Comparison of ENCODE assay signal across 9 cellular contexts in genomic region chr7:107581387-107582013, GRCh38. TPM values are rescaled to one million over a fixed set of nuclear protein-coding genes. Genes with fewer than 3 reads are reported as not detected.
DNase-seq lines count a peak whose midpoint lies in the region; ATAC-seq and TF ChIP-seq lines count a peak whose summit lies in the region.
"Had no signal": no experiment of that assay in that cellular context is flagged by ENCODE, and none has a peak within 500 bp of the region (broad histone marks: within the 10 kb centered on the region; RNA-seq: fewer than 3 reads in every experiment).

No MANE protein-coding gene starts in this region.

- no peaks in the 10 kb centered on the region for H3K27me3 ChIP-seq in smooth muscle cell (ENCODE audit: low read depth)

- DNase-seq in activated CD8-positive, alpha-beta T cell treated with anti-CD3 and anti-CD28 coated beads for 36 hours: no peak
- peak; percentile 61 for DNase-seq in fibroblast of the aortic adventitia (ENCODE audit: low read depth)
- DNase-seq in smooth muscle cell (lab: John Stamatoyannopoulos, UW; ENCODE audit: unreplicated experiment): no peak
- no peak for DNase-seq in islet precursor cell
- no peak for DNase-seq in NCI-H1092 treated with DMSO at 0.1 percent for 48 hours (lab: John Stamatoyannopoulos, UW)
- DNase-seq: T1000 had no signal

- peaks cover 14 to 19% (median 18%) of the 10 kb centered on the region in 3 donors for H3K4me1 Mint-ChIP-seq in IgD-negative memory B cell
- peaks cover 21% of the 10 kb centered on the region for H3K4me1 Mint-ChIP-seq in activated CD8-positive, alpha-beta T cell treated with anti-CD3 and anti-CD28 coated beads for 36 hours (ENCODE audit: low read depth)

- no peak for TF ChIP-seq CTCF in activated CD8-positive, alpha-beta T cell treated with anti-CD3 and anti-CD28 coated beads for 36 hours (IDR thresholded peaks at IDR 0.05)
- TF ChIP-seq CTCF in fibroblast of the aortic adventitia (IDR thresholded peaks at IDR 0.05; ENCODE audit: insufficient read depth, low read length) (no peak), smooth muscle cell (IDR thresholded peaks at IDR 0.05; ENCODE audit: borderline replicate concordance, insufficient read depth, poor library complexity, severe bottlenecking) (no peak)

- no peak overlapping the region for H2AFZ ChIP-seq in smooth muscle cell (ENCODE audit: low read depth)

- H4K20me1 ChIP-seq in smooth muscle cell (ENCODE audit: low read depth): no peaks in the 10 kb centered on the region

- H3K4me2 ChIP-seq in smooth muscle cell: peak overlapping the region; percentile 95

- ATAC-seq in activated CD8-positive, alpha-beta T cell treated with anti-CD3 and anti-CD28 coated beads for 36 hours: no peak
- ATAC-seq in GM19395 (IDR thresholded peaks at IDR 0.05; ENCODE audit: unreplicated experiment): no peak
- no peak for ATAC-seq in GM21423 (IDR thresholded peaks at IDR 0.05; ENCODE audit: unreplicated experiment)

- peaks cover 0 to 1% (median 0%) of the 10 kb centered on the region in 3 donors for H3K9me3 Mint-ChIP-seq in IgD-negative memory B cell
- H3K9me3 Mint-ChIP-seq in activated CD8-positive, alpha-beta T cell treated with anti-CD3 and anti-CD28 coated beads for 36 hours: no peaks in the 10 kb centered on the region

- H3K36me3 ChIP-seq in smooth muscle cell (ENCODE audit: low read depth): no peaks in the 10 kb centered on the region

- H3K9me3 ChIP-seq in smooth muscle cell (replicated peaks; ENCODE audit: low read depth): no peaks in the 10 kb centered on the region

- H3K4me3 ChIP-seq in fibroblast of the aortic adventitia (ENCODE audit: low read depth, low read length) (peak overlapping the region; percentile 90), smooth muscle cell (peak overlapping the region; percentile 85)

- no peaks in the 10 kb centered on the region for H3K27me3 Mint-ChIP-seq in IgD-negative memory B cell
- no peaks in the 10 kb centered on the region for H3K27me3 Mint-ChIP-seq in activated CD8-positive, alpha-beta T cell treated with anti-CD3 and anti-CD28 coated beads for 36 hours

- CTCF ChIA-PET in activated CD8-positive, alpha-beta T cell treated with anti-CD3 and anti-CD28 coated beads for 36 hours (lab: Charles Lee): no interaction called here

- peak overlapping the region; percentile 49 to 89 (median 74) for H3K4me3 Mint-ChIP-seq in IgD-negative memory B cell
- H3K4me3 Mint-ChIP-seq in activated CD8-positive, alpha-beta T cell treated with anti-CD3 and anti-CD28 coated beads for 36 hours: peak overlapping the region; percentile 87

- H3K4me1 ChIP-seq in smooth muscle cell (ENCODE audit: low read depth): peaks cover 11% of the 10 kb centered on the region

- peaks cover 25% of the 10 kb centered on the region for H3K79me2 ChIP-seq in smooth muscle cell (ENCODE audit: low read depth)

- peaks cover 4% of the 10 kb centered on the region for H3K36me3 Mint-ChIP-seq in IgD-negative memory B cell
- peaks cover 20% of the 10 kb centered on the region for H3K36me3 Mint-ChIP-seq in activated CD8-positive, alpha-beta T cell treated with anti-CD3 and anti-CD28 coated beads for 36 hours (ENCODE audit: low read depth)

- WGBS in smooth muscle cell (ENCODE audit: low lambda C conversion rate): 89% methylated on average over 5 of the region's 5 CpGs

- peak overlapping the region in 2 of 3 donors; percentile 37 to 48 for H3K27ac Mint-ChIP-seq in IgD-negative memory B cell
- no peak overlapping the region for H3K27ac Mint-ChIP-seq in activated CD8-positive, alpha-beta T cell treated with anti-CD3 and anti-CD28 coated beads for 36 hours

- peak overlapping the region; percentile 83 for H3K9ac ChIP-seq in smooth muscle cell (ENCODE audit: low read depth)

- POLR2A ChIA-PET in activated CD8-positive, alpha-beta T cell treated with anti-CD3 and anti-CD28 coated beads for 36 hours (lab: Charles Lee): interaction anchor here (1.5 to 1.8 kb wide), 2 partner anchors 18 to 22 kb away, joined by 4 to 9 read pairs; partner anchors contain the start of genes COG5 and DUS4L

- intact Hi-C loops in activated CD8-positive, alpha-beta T cell treated with anti-CD3 and anti-CD28 coated beads for 36 hours (cut with micrococcal nuclease): loop anchor here (2.0 to 10.0 kb wide), 2 partner anchors 77 to 143 kb away; no protein-coding TSS in a partner anchor

- H3K27ac ChIP-seq in smooth muscle cell (ENCODE audit: low read depth): no peak overlapping the region

- no peaks in the 10 kb centered on the region for H3F3A ChIP-seq in smooth muscle cell (ENCODE audit: low read depth)

RNA-seq across cellular contexts. Expression of gene BCAP29, which starts 1.5 kb away (rescaled TPM):
- polyA plus RNA-seq in IgD-negative memory B cell: 43.6 TPM
- total RNA-seq in activated CD8-positive, alpha-beta T cell treated with anti-CD3 and anti-CD28 coated beads for 36 hours: 10 to 100 TPM; 24.0 to 27.7 TPM
- total RNA-seq in fibroblast of the aortic adventitia (ENCODE audit: low replicate concordance): 92.6 and 187 TPM in 2 replicates
- 135 and 163 TPM in 2 replicates for total RNA-seq in smooth muscle cell
- polyA plus RNA-seq in smooth muscle cell: 36.3 and 39.2 TPM in 2 replicates

RNA-seq across cellular contexts. Expression of gene DUS4L, which starts 17.7 kb away (rescaled TPM):
- polyA plus RNA-seq in IgD-negative memory B cell (5.9 TPM), smooth muscle cell (5.1 and 5.8 TPM in 2 replicates)
- total RNA-seq in activated CD8-positive, alpha-beta T cell treated with anti-CD3 and anti-CD28 coated beads for 36 hours: 10 to 100 TPM; 17.4 to 17.9 TPM
- total RNA-seq in fibroblast of the aortic adventitia (ENCODE audit: low replicate concordance) (8.5 and 9.3 TPM in 2 replicates), smooth muscle cell (12.0 and 14.0 TPM in 2 replicates)

RNA-seq across cellular contexts. Expression of gene COG5, which starts 17.8 kb away (rescaled TPM):
- polyA plus RNA-seq in IgD-negative memory B cell (27.3 TPM), smooth muscle cell (18.4 and 24.3 TPM in 2 replicates)
- total RNA-seq in activated CD8-positive, alpha-beta T cell treated with anti-CD3 and anti-CD28 coated beads for 36 hours: 10 to 100 TPM; 37.6 to 40.3 TPM
- total RNA-seq in fibroblast of the aortic adventitia (ENCODE audit: low replicate concordance) (53.1 and 53.8 TPM in 2 replicates), smooth muscle cell (44.3 and 71.3 TPM in 2 replicates)
